In genomic region chr1:111471538-111471937, GRCh38 we compare ENCODE assay signal across 16 cellular contexts. TPM values are rescaled to one million over a fixed set of nuclear protein-coding genes. Genes with fewer than 3 reads are reported as not detected.
DNase-seq lines count a peak whose midpoint lies in the region; ATAC-seq and TF ChIP-seq lines count a peak whose summit lies in the region.
"Had no signal": no experiment of that assay in that cellular context is flagged by ENCODE, and none has a peak within 500 bp of the region (broad histone marks: within the 10 kb centered on the region; RNA-seq: fewer than 3 reads in every experiment).

No MANE protein-coding gene starts in this region.

- no peak for TF ChIP-seq CTCF in HL-60 (IDR thresholded peaks at IDR 0.05; ENCODE audit: insufficient read depth, low read length)

- H3K27me3 ChIP-seq in BLaER1 (no peaks in the 10 kb centered on the region), HL-60 (ENCODE audit: insufficient read depth, poor library complexity, severe bottlenecking) (no peaks in the 10 kb centered on the region), rectal smooth muscle tissue (ENCODE audit: control insufficient read depth, insufficient read depth, low read length) (no peaks in the 10 kb centered on the region)
- H3K27me3 ChIP-seq in effector memory CD4-positive, alpha-beta T cell (replicated peaks; ENCODE audit: control insufficient read depth, insufficient read depth, low read length, poor library complexity, severe bottlenecking): no peaks in the 10 kb centered on the region

- H3K4me2 ChIP-seq in BLaER1: peak overlapping the region; percentile 75

- H3K4me1 ChIP-seq in BLaER1 (peaks cover 45% of the 10 kb centered on the region), rectal smooth muscle tissue (ENCODE audit: control insufficient read depth, insufficient read depth, low read length) (no peaks in the 10 kb centered on the region)
- H3K4me1 ChIP-seq in effector memory CD4-positive, alpha-beta T cell (ENCODE audit: control insufficient read depth, insufficient read depth, low read length, poor library complexity, severe bottlenecking): peaks cover 58% of the 10 kb centered on the region
- H3K4me1 ChIP-seq: HAP-1 had no signal

- no peaks in the 10 kb centered on the region for H3K9me3 ChIP-seq in BLaER1
- H3K9me3 ChIP-seq in effector memory CD4-positive, alpha-beta T cell (ENCODE audit: control insufficient read depth, low read length): no peaks in the 10 kb centered on the region
- H3K9me3 ChIP-seq: HAP-1 had no signal

- H3K27ac ChIP-seq in BLaER1 (peak overlapping the region; percentile 55), HL-60 (replicated peaks) (peak overlapping the region; percentile 77), rectal smooth muscle tissue (ENCODE audit: low read depth, low read length) (peak overlapping the region; percentile 39)
- H3K27ac ChIP-seq in effector memory CD4-positive, alpha-beta T cell (ENCODE audit: insufficient read depth, low read length, poor library complexity, severe bottlenecking): peak overlapping the region; percentile 76

- no peaks in the 10 kb centered on the region for H4K20me1 ChIP-seq in BLaER1

- peak overlapping the region; percentile 16; the same call in 1 of the 2 replicates for H3K9ac ChIP-seq in BLaER1
- no peak overlapping the region for H3K9ac ChIP-seq in rectal smooth muscle tissue (ENCODE audit: low read length)

- peaks cover 34% of the 10 kb centered on the region for H3K36me3 ChIP-seq in BLaER1
- H3K36me3 ChIP-seq in effector memory CD4-positive, alpha-beta T cell (ENCODE audit: control insufficient read depth, insufficient read depth, low read length): peaks cover 7% of the 10 kb centered on the region
- peaks cover 10% of the 10 kb centered on the region for H3K36me3 ChIP-seq in rectal smooth muscle tissue (ENCODE audit: control insufficient read depth, insufficient read depth, low read length)
- H3K36me3 ChIP-seq: HAP-1 had no signal

- no peak overlapping the region for H3K4me3 ChIP-seq in BLaER1
- no peak overlapping the region for H3K4me3 ChIP-seq in HL-60 (replicated peaks; ENCODE audit: insufficient read depth, low read length)
- peak overlapping the region; percentile 6 for H3K4me3 ChIP-seq in effector memory CD4-positive, alpha-beta T cell (ENCODE audit: insufficient read depth, low read depth, low read length, poor library complexity, severe bottlenecking)
- H3K4me3 ChIP-seq in rectal smooth muscle tissue (ENCODE audit: low read length): no peak overlapping the region
- H3K4me3 ChIP-seq: HAP-1 had no signal

- no peak for DNase-seq in HL-60 (ENCODE audit: low read depth in 1 of 2, low spot score in 1 of 2)
- DNase-seq in effector memory CD4-positive, alpha-beta T cell: no peak
- DNase-seq in NCI-H146 (lab: John Stamatoyannopoulos, UW): no peak
- DNase-seq in mucosa of gallbladder (ENCODE audit: low spot score): no peak
- no peak for DNase-seq in kidney glomerular epithelial cell (lab: John Stamatoyannopoulos, UW)
- DNase-seq: NCI-H1694, NCI-H526 had no signal

- no peak for ATAC-seq in GM21515 (IDR thresholded peaks at IDR 0.05; ENCODE audit: unreplicated experiment)

RNA-seq across cellular contexts. Expression of gene C1orf162, which starts 2.2 kb away (rescaled TPM):
- 17.2 TPM for total RNA-seq in mucosa of gallbladder

RNA-seq across cellular contexts. Expression of gene ATP5PB, which starts 22.3 kb away (rescaled TPM):
- 192 TPM for total RNA-seq in mucosa of gallbladder

RNA-seq across cellular contexts. Expression of gene WDR77, which starts 22.5 kb away (rescaled TPM):
- total RNA-seq in mucosa of gallbladder: 25.6 TPM

RNA-seq across cellular contexts. Expression of gene ADORA3, which starts 31.9 kb away (rescaled TPM):
- 15.8 TPM for total RNA-seq in mucosa of gallbladder
- total RNA-seq: A673, G401, mononuclear cell, renal cortical epithelial cell had no signal

RNA-seq across cellular contexts. Expression of gene TMIGD3, which starts 31.9 kb away (rescaled TPM):
- 8.4 TPM for total RNA-seq in mucosa of gallbladder
- total RNA-seq: A673; activated CD4-positive, alpha-beta T cell treated with anti-CD3 and anti-CD28 coated beads for 36 hours; G401; mononuclear cell; renal cortical epithelial cell had no signal
